Comparison of ENCODE assay signal across 23 cellular contexts in the genomic region with DNA sequence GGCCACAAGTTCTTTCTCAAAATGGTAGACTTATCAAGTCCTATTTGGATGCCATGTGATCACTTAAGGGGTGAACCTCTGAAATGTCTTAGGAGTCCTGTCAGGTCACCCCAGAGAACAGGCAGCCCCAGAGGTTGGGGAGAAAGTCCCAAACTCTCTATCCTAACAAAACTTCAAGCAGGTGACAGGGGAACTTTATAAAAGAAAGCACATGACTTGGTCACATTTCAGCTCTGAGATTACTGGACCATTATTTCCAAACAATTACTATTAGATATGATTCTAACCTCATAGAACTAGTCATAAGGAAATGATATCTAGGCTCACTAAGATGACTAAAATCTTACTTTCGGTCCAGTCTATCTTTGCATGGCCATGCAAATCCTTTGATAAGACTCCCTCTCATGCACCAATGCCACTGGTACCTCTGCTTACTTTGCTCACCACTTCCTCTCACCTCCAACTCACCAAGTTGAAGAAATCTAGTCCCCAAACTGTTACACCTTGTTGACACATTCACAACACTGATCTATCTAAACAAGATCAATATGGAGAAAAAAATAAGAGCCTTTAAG.
DNase-seq lines count a peak whose midpoint lies in the region; ATAC-seq, FAIRE-seq and TF ChIP-seq lines count a peak whose summit lies in the region.
"Had no signal": no experiment of that assay in that cellular context is flagged by ENCODE, and none has a peak within 500 bp of the region (broad histone marks: within the 10 kb centered on the region; RNA-seq: fewer than 3 reads in every experiment).

No MANE protein-coding gene starts in this region.

- 0 out of 2 replicates have a peak overlapping the region, but pooled peaks have one; percentile 30 for H3K4me2 ChIP-seq in GM12878 (ENCODE audit: control insufficient read depth, insufficient read depth)
- H3K4me2 ChIP-seq in hepatocyte: no peak overlapping the region
- H3K4me2 ChIP-seq: KMS-11 had no signal

- SMC1A ChIA-PET in GM12878 (lab: Charles Lee; ENCODE audit: uncharacterized antibody, unreplicated experiment): interaction anchor here (0.6 to 1.8 kb wide), 3 partner anchors 17 to 174 kb away, joined by 3 to 5 read pairs (median 4); no protein-coding TSS in a partner anchor

- TF ChIP-seq POLR2A in GM12878 (IDR thresholded peaks at IDR 0.05; ENCODE audit: low read depth, low read length): no peak

- 0 out of 4 replicates have a peak, but pooled peaks of 1 of the 2 experiments have one; percentile 37 for TF ChIP-seq EP300 in GM12878 (IDR thresholded peaks at IDR 0.05; ENCODE audit: borderline replicate concordance in 1 of 2, control insufficient read depth in 1 of 2, low read depth in 2 of 2, low read length in 2 of 2)

- BruUV-seq in GM12878 (replicated peaks; lab: Mats Ljungman, UMichigan): no TSS peak

- no peaks in the 10 kb centered on the region for H3K27me3 Mint-ChIP-seq in activated naive CD4-positive, alpha-beta T cell treated with anti-CD3 and anti-CD28 coated beads, Interleukin-2, amount 10 ng/mL, durations not matched to agents 7 days and 5 days

- RAD21 ChIA-PET in GM12878 (lab: Charles Lee; ENCODE audit: unreplicated experiment): no interaction called here

- H4K20me1 ChIP-seq in GM12878 (ENCODE audit: control insufficient read depth, insufficient read depth): no peaks in the 10 kb centered on the region
- no peaks in the 10 kb centered on the region for H4K20me1 ChIP-seq in hepatocyte (ENCODE audit: insufficient read depth, poor library complexity, severe bottlenecking)

- H3K27ac ChIP-seq in GM12878 (ENCODE audit: control insufficient read depth, insufficient read depth) (no peak overlapping the region), hepatocyte (no peak overlapping the region)
- H3K27ac ChIP-seq: brain microvascular endothelial cell, C4-2B, KMS-11, RWPE1, transverse colon had no signal

- TF ChIP-seq CTCF in GM12878 (IDR thresholded peaks at IDR 0.05 in 2 of 3, conservative IDR thresholded peaks at IDR 0.05 in 1 of 3; ENCODE audit: control insufficient read depth in 2 of 3, extremely low read depth in 1 of 3, insufficient read depth in 1 of 3, low read depth in 3 of 3, low read length in 3 of 3): no peak
- no peak for TF ChIP-seq CTCF in hepatocyte (IDR thresholded peaks at IDR 0.05; ENCODE audit: poor library complexity)

- DNase-seq in GM12878 (ENCODE audit: low read depth, low spot score) (peak; percentile 25), SW480 (ENCODE audit: low spot score) (no peak), hippocampal formation (lab: John Stamatoyannopoulos, UW) (no peak), hepatocyte (ENCODE audit: low spot score) (no peak)
- no peak for DNase-seq in activated naive CD4-positive, alpha-beta T cell treated with anti-CD3 and anti-CD28 coated beads, Interleukin-2, amount 10 ng/mL, durations not matched to agents 7 days and 5 days
- DNase-seq: activated CD4-positive, alpha-beta memory T cell treated with anti-CD3 and anti-CD28 coated beads for 36 hours; activated gamma-delta T cell; brain microvascular endothelial cell; effector memory CD8-positive, alpha-beta T cell; kidney glomerular epithelial cell; NCI-H1694; NCI-H526 treated with DMSO at 0.1 percent for 48 hours; posterior cingulate gyrus; stimulated activated CD4-positive, alpha-beta T cell treated with anti-CD3 and anti-CD28 coated beads, Interleukin-15, amount 100 ng/mL, for 24 hours; T1000; transverse colon had no signal

- no peak overlapping the region for H3K27ac Mint-ChIP-seq in activated naive CD4-positive, alpha-beta T cell treated with anti-CD3 and anti-CD28 coated beads, Interleukin-2, amount 10 ng/mL, durations not matched to agents 7 days and 5 days
- H3K27ac Mint-ChIP-seq: activated CD4-positive, alpha-beta memory T cell treated with anti-CD3 and anti-CD28 coated beads for 36 hours; effector memory CD8-positive, alpha-beta T cell had no signal

- H3K79me2 ChIP-seq in GM12878 (ENCODE audit: control insufficient read depth, insufficient read depth, low read length) (no peaks in the 10 kb centered on the region), hepatocyte (no peaks in the 10 kb centered on the region)

- H3K36me3 ChIP-seq in GM12878 (ENCODE audit: control insufficient read depth in 2 of 2, insufficient read depth in 2 of 2, low read length in 1 of 2) (no peaks in the 10 kb centered on the region), hepatocyte (replicated peaks; ENCODE audit: insufficient read depth, low read depth) (no peaks in the 10 kb centered on the region)
- H3K36me3 ChIP-seq: brain microvascular endothelial cell, transverse colon had no signal

- intact Hi-C loops in GM12878 (cut with micrococcal nuclease; ENCODE audit: unreplicated experiment): loop anchor here (5.0 kb wide), 1 partner anchor 106 kb away; a partner anchor contains a TSS

- CTCF ChIA-PET in GM12878 (lab: Yijun Ruan, JAX): interaction anchor here (1.8 kb wide), 1 partner anchor 54 kb away, joined by 4 read pairs; no protein-coding TSS in a partner anchor
- CTCF ChIA-PET in activated naive CD4-positive, alpha-beta T cell treated with anti-CD3 and anti-CD28 coated beads, Interleukin-2, amount 10 ng/mL, durations not matched to agents 7 days and 5 days (lab: Charles Lee): no interaction called here

- peak; percentile 88 for ATAC-seq in GM19035 (IDR thresholded peaks at IDR 0.05; ENCODE audit: unreplicated experiment)
- ATAC-seq in GM21576 (IDR thresholded peaks at IDR 0.05; ENCODE audit: unreplicated experiment): peak; percentile 98
- ATAC-seq in HG03103 (IDR thresholded peaks at IDR 0.05; ENCODE audit: low read depth, unreplicated experiment): peak; percentile 94
- peak; percentile 96 for ATAC-seq in GM12878
- ATAC-seq: effector memory CD8-positive, alpha-beta T cell had no signal

- in situ Hi-C loops in GM12878 (cut with MboI): no loop called here

- peak; percentile 71 for FAIRE-seq in GM12878 (lab: Jason Lieb, UNC)
- FAIRE-seq: frontal cortex had no signal

- H3K36me3 Mint-ChIP-seq in activated naive CD4-positive, alpha-beta T cell treated with anti-CD3 and anti-CD28 coated beads, Interleukin-2, amount 10 ng/mL, durations not matched to agents 7 days and 5 days: no peaks in the 10 kb centered on the region
- H3K36me3 Mint-ChIP-seq: activated CD4-positive, alpha-beta memory T cell treated with anti-CD3 and anti-CD28 coated beads for 36 hours had no signal

- no peak for TF ChIP-seq RAD21 in GM12878 (IDR thresholded peaks at IDR 0.05; ENCODE audit: insufficient read depth, low read depth, low read length)

- no peak overlapping the region for H3K4me3 Mint-ChIP-seq in activated naive CD4-positive, alpha-beta T cell treated with anti-CD3 and anti-CD28 coated beads, Interleukin-2, amount 10 ng/mL, durations not matched to agents 7 days and 5 days
- H3K4me3 Mint-ChIP-seq: activated CD4-positive, alpha-beta memory T cell treated with anti-CD3 and anti-CD28 coated beads for 36 hours; effector memory CD8-positive, alpha-beta T cell had no signal

- no peaks in the 10 kb centered on the region for H3K4me1 Mint-ChIP-seq in activated naive CD4-positive, alpha-beta T cell treated with anti-CD3 and anti-CD28 coated beads, Interleukin-2, amount 10 ng/mL, durations not matched to agents 7 days and 5 days

- H2AFZ ChIP-seq in GM12878 (ENCODE audit: control insufficient read depth, low read depth, low read length) (no peak overlapping the region), hepatocyte (no peak overlapping the region)

- peaks cover 2% of the 10 kb centered on the region for H3K9me3 Mint-ChIP-seq in activated naive CD4-positive, alpha-beta T cell treated with anti-CD3 and anti-CD28 coated beads, Interleukin-2, amount 10 ng/mL, durations not matched to agents 7 days and 5 days

- no peak overlapping the region for H3K4me3 ChIP-seq in GM12878
- H3K4me3 ChIP-seq in hepatocyte: no peak overlapping the region
- H3K4me3 ChIP-seq: transverse colon had no signal

- H3K27me3 ChIP-seq in GM12878 (replicated peaks in 1 of 2; ENCODE audit: control insufficient read depth in 2 of 2, insufficient read depth in 2 of 2, low read length in 1 of 2) (no peaks in the 10 kb centered on the region; a peak in 1 of 4 replicates), hepatocyte (peaks cover 7% of the 10 kb centered on the region)
- H3K27me3 ChIP-seq: brain microvascular endothelial cell, transverse colon had no signal

- H3K4me1 ChIP-seq in GM12878 (ENCODE audit: control insufficient read depth, insufficient read depth, low read length) (peaks cover 6% of the 10 kb centered on the region), hepatocyte (ENCODE audit: insufficient read depth) (no peaks in the 10 kb centered on the region)
- H3K4me1 ChIP-seq: transverse colon had no signal

- WGBS in GM12878 (ENCODE audit: insufficient coverage, insufficient replicate concordance, low lambda C conversion rate, missing lambda C conversion rate): 0% methylated on average over 1 of the region's 1 CpG
- WGBS in hepatocyte (ENCODE audit: low lambda C conversion rate, missing lambda C conversion rate): 52% methylated on average over 1 of the region's 1 CpG

- POLR2A ChIA-PET in GM12878 (lab: Charles Lee): no interaction called here

- no peak overlapping the region for H3K9ac ChIP-seq in GM12878 (ENCODE audit: control insufficient read depth, insufficient read depth, low read length)
- H3K9ac ChIP-seq: KMS-11 had no signal

- H3K9me2 ChIP-seq in hepatocyte (replicated peaks; ENCODE audit: insufficient read depth): no peaks in the 10 kb centered on the region

- H3K9me3 ChIP-seq in GM12878 (replicated peaks; ENCODE audit: control insufficient read depth, insufficient read depth, low read length): no peaks in the 10 kb centered on the region; the same call in 1 of the 3 replicates
- no peaks in the 10 kb centered on the region for H3K9me3 ChIP-seq in hepatocyte (ENCODE audit: low read depth)

TF ChIP-seq in GM12878, 131 proteins besides CTCF, POLR2A, EP300 and RAD21 (continues in another document):
- TF ChIP-seq IRF4 (IDR thresholded peaks at IDR 0.05; ENCODE audit: low read depth, low read length) (peak; percentile 32; the same call in 1 of the 2 replicates), MEF2B (IDR thresholded peaks at IDR 0.05; ENCODE audit: partially characterized antibody, poor library complexity, severe bottlenecking) (no peak), RUNX3 (IDR thresholded peaks at IDR 0.05; ENCODE audit: low read length) (peak; percentile 21; the same call in 1 of the 2 replicates), JUNB (IDR thresholded peaks at IDR 0.05) (peak; percentile 63), POU2F2 (IDR thresholded peaks at IDR 0.05; ENCODE audit: borderline replicate concordance, low read depth, low read length) (peak; percentile 85; the same call in 1 of the 3 replicates), ATF7 (IDR thresholded peaks at IDR 0.05; ENCODE audit: low read depth) (peak; percentile 40; the same call in 1 of the 2 replicates), BHLHE40 (IDR thresholded peaks at IDR 0.05; ENCODE audit: borderline replicate concordance in 1 of 2, low read depth in 2 of 2, low read length in 1 of 2) (peak; percentile 59 to 64), IKZF1 (conservative IDR thresholded peaks at IDR 0.05) (peak; percentile 35; the same call in 1 of the 2 replicates), RB1 (IDR thresholded peaks at IDR 0.05; ENCODE audit: borderline replicate concordance) (no peak), BCL11A (IDR thresholded peaks at IDR 0.05; ENCODE audit: low read depth, low read length) (0 out of 2 replicates have a peak, but pooled peaks have one; percentile 35), ZNF217 (IDR thresholded peaks at IDR 0.05) (peak; percentile 58; the same call in 1 of the 2 replicates)
